In the genomic region with DNA sequence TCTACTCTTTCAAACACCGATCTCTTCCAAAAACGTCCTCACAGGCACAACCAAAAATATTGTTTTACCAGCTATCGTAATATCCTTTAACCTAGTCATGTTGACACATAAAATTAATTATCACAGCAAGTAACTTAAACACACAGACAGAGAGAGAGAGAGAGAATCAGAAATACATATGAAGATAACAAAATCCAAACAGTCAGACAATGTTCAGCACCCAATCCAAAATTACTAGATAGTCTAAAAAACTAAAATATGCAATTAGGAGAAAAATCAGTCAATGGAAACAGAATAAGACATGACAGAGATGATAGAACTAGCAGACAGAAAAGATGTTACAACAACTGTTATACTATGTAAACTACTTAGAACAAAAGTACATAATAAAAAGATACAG, we compare ENCODE assay signal across 26 cellular contexts.
"Had no signal": no experiment of that assay in that cellular context is flagged by ENCODE, and none has a peak within 500 bp of the region (broad histone marks: within the 10 kb centered on the region; RNA-seq: fewer than 3 reads in every experiment).

No MANE protein-coding gene starts in this region.

- FAIRE-seq: urothelium cell line had no signal

- ATAC-seq: natural killer cell treated with Interleukin-12 subunit alpha and Interleukin-12 subunit beta and Interleukin-15 and Interleukin-18, amount 100 ng/mL, for 72 hours; psoas muscle; right cardiac atrium; right lobe of liver; stimulated activated effector memory CD8-positive, alpha-beta T cell treated with anti-CD3 and anti-CD28 coated beads, Interleukin-12 subunit alpha, Interleukin-12 subunit beta, amount 100 ng/mL, for 72 hours; stimulated activated naive B cell treated with anti-CD40 and anti-IgM and Interleukin-4, amounts not matched to agents 10 μg/mL and 1 μg/mL and 100 μg/mL, for 72 hours had no signal

- H3K27ac ChIP-seq: neutrophil, parathyroid adenoma, psoas muscle, right lobe of liver, sigmoid colon, stomach, thoracic aorta, thyroid gland, tibial nerve, upper lobe of left lung, vagina had no signal

- H3K27me3 ChIP-seq: neutrophil, right lobe of liver, sigmoid colon, stomach, thyroid gland, upper lobe of left lung, vagina had no signal

- H3K36me3 ChIP-seq: neutrophil, right lobe of liver, sigmoid colon, stomach, thoracic aorta, thyroid gland, tibial nerve, upper lobe of left lung, vagina had no signal

- H3K9ac ChIP-seq: parathyroid adenoma had no signal

- DNase-seq: nephron progenitor cell; nucleus accumbens; posterior cingulate gyrus; psoas muscle; right cardiac atrium; right lobe of liver; sigmoid colon; small intestine; stimulated activated CD4-positive, alpha-beta T cell treated with anti-CD3 and anti-CD28 coated beads, Interleukin-15, amount 100 ng/mL, for 24 hours; stimulated activated CD4-positive, alpha-beta T cell treated with anti-CD3 and anti-CD28 coated beads, Interleukin-2, amount 100 ng/mL, for 24 hours; stimulated activated CD4-positive, alpha-beta T cell treated with anti-CD3 and anti-CD28 coated beads, Interleukin-2, amount 100 ng/mL, for 48 hours; stimulated activated CD4-positive, alpha-beta T cell treated with anti-CD3 and anti-CD28 coated beads, Interleukin-4, amount 100 ng/mL, for 24 hours; stimulated activated naive B cell treated with anti-CD40 and anti-IgM and Interleukin-4, amounts not matched to agents 10 μg/mL and 1 μg/mL and 100 μg/mL, for 72 hours; stimulated activated naive CD4-positive, alpha-beta T cell treated with Interleukin-2 at 50 U/mL for 16 hours; stomach; thyroid gland; trophoblast cell; upper lobe of left lung had no signal

- H3K4me1 ChIP-seq: parathyroid adenoma, psoas muscle, right lobe of liver, sigmoid colon, stomach, thyroid gland, tibial nerve had no signal

- H3K4me3 ChIP-seq: psoas muscle, right lobe of liver, sigmoid colon, stomach, thoracic aorta, thyroid gland, tibial nerve, upper lobe of left lung, vagina had no signal

- H3K9me3 ChIP-seq: neutrophil, psoas muscle, right lobe of liver, sigmoid colon, thoracic aorta, thyroid gland, upper lobe of left lung had no signal
